In genomic region chr19:15995536-15995935, GRCh38 we compare ENCODE assay signal across 24 cellular contexts. TPM values are rescaled to one million over a fixed set of nuclear protein-coding genes. Genes with fewer than 3 reads are reported as not detected.
"Had no signal": no experiment of that assay in that cellular context is flagged by ENCODE, and none has a peak within 500 bp of the region (broad histone marks: within the 10 kb centered on the region; RNA-seq: fewer than 3 reads in every experiment).

No MANE protein-coding gene starts in this region.

- ATAC-seq: activated CD8-positive, alpha-beta memory T cell treated with anti-CD3 and anti-CD28 coated beads, Interleukin-2, amount 10 ng/mL, durations not matched to agents 7 days and 5 days; PC-3; T-helper 17 cell had no signal

- DNase-seq: activated B cell treated with CpG ODN at 0.5 μM for 24 hours; activated CD4-positive, alpha-beta T cell treated with anti-CD3 and anti-CD28 coated beads for 1 hour; activated CD4-positive, alpha-beta T cell treated with anti-CD3 and anti-CD28 coated beads, Interleukin-2, amount 10 ng/mL, durations not matched to agents 24 days and 14 days; activated CD4-positive, alpha-beta T cell treated with anti-CD3 and anti-CD28 coated beads, Interleukin-2, amount 50 U/mL, for 48 hours; activated CD8-positive, alpha-beta memory T cell treated with anti-CD3 and anti-CD28 coated beads, Interleukin-2, amount 10 ng/mL, durations not matched to agents 7 days and 5 days; activated effector memory CD4-positive, alpha-beta T cell treated with Interleukin-2 at 50 U/mL for 16 hours; activated naive CD4-positive, alpha-beta T cell; activated T-cell treated with anti-CD3 and anti-CD28 coated beads, Interleukin-2, amount 50 U/mL, for 24 hours; KG1; NCI-H1092; NCI-H1417; NCI-H1930; NCI-H2171 treated with DMSO at 0.1 percent for 48 hours; NCI-H226; NCI-H526 treated with DMSO at 0.1 percent for 48 hours; NCI-H82; PC-3; SIG-M5; T-helper 17 cell; T-helper 9 cell had no signal

RNA-seq across cellular contexts. Expression of gene OR10H4, which starts 46.7 kb away (rescaled TPM):
- total RNA-seq: activated B cell treated with CpG ODN at 0.5 μM for 24 hours; activated CD4-positive, alpha-beta T cell treated with anti-CD3 and anti-CD28 coated beads, Interleukin-2, amount 10 ng/mL, durations not matched to agents 24 days and 14 days; activated CD8-positive, alpha-beta memory T cell treated with anti-CD3 and anti-CD28 coated beads, Interleukin-2, amount 10 ng/mL, durations not matched to agents 7 days and 5 days; activated T-helper 1 cell treated with anti-CD3 and anti-CD28 coated beads, Interleukin-12 subunit alpha, Interleukin-12 subunit beta, Interleukin-2, Interleukin-4 antibody, amounts not matched to agents 30 ng/mL and 10 ng/mL and 1 ng/mL, durations not matched to agents 14 hours and 24 hours and 36 hours; astrocyte; MCF 10A; NCI-H460; PC-3; T-helper 17 cell had no signal
